ENCODE assay signal across 1 cellular context in the genomic region with DNA sequence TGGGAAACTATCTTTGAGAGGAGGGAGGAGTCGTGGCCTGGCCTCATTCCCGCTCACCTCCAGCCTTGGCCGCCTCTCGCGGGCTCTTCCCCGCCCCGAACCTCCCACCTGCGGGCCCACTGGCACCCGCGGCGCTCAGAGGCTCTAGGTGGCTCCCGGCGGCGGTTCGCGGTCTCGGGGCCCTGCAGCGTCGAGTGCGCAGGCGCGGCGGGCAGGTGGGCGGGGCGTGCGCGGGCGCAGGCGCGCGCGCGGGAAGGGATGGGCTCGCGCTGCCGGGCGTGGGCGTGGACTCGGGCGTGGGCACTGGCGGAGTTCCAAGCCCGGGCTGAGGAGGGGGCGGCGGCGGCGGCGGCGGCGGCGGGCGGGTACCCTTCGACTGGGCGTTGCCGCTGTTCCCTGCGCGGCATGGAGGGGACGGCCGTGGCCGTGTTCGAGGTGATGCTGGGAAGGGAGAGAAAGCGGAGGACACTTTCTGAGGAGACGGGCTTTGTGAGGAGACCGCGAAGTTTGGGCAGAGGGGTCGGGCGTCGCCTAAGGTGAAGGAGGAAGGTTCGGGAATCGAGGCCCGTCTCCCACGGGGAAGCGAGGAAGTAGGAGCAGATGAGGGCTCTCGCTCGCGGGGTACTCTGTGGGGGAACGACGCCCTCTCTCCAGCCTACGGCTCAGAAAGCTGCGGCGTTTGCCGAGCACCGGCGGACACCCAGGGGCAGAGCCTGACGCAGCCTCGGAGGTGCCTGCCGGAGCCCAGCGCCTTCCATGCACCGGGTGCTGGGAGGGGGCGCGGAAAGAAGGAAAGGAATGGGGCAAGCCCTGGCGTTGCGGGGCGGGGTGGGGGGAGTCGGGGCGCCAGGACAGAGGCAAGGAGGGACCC.
A peak's percentile ranks its signal among the peaks of the same experiment; 100 is the strongest.
TF ChIP-seq lines count a peak whose summit lies in the region.

No MANE protein-coding gene starts in this region.

TF ChIP-seq in HepG2, 621 proteins besides CTCF, POLR2A, EP300 and RAD21 (continued from another document and continues in another):
- TF ChIP-seq, protein P1, sequence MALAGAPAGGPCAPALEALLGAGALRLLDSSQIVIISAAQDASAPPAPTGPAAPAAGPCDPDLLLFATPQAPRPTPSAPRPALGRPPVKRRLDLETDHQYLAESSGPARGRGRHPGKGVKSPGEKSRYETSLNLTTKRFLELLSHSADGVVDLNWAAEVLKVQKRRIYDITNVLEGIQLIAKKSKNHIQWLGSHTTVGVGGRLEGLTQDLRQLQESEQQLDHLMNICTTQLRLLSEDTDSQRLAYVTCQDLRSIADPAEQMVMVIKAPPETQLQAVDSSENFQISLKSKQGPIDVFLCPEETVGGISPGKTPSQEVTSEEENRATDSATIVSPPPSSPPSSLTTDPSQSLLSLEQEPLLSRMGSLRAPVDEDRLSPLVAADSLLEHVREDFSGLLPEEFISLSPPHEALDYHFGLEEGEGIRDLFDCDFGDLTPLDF (CRISPR knock-in tag; IDR thresholded peaks at IDR 0.05): no peak; the same call in 1 of the 2 replicates
- TF ChIP-seq, protein P2, sequence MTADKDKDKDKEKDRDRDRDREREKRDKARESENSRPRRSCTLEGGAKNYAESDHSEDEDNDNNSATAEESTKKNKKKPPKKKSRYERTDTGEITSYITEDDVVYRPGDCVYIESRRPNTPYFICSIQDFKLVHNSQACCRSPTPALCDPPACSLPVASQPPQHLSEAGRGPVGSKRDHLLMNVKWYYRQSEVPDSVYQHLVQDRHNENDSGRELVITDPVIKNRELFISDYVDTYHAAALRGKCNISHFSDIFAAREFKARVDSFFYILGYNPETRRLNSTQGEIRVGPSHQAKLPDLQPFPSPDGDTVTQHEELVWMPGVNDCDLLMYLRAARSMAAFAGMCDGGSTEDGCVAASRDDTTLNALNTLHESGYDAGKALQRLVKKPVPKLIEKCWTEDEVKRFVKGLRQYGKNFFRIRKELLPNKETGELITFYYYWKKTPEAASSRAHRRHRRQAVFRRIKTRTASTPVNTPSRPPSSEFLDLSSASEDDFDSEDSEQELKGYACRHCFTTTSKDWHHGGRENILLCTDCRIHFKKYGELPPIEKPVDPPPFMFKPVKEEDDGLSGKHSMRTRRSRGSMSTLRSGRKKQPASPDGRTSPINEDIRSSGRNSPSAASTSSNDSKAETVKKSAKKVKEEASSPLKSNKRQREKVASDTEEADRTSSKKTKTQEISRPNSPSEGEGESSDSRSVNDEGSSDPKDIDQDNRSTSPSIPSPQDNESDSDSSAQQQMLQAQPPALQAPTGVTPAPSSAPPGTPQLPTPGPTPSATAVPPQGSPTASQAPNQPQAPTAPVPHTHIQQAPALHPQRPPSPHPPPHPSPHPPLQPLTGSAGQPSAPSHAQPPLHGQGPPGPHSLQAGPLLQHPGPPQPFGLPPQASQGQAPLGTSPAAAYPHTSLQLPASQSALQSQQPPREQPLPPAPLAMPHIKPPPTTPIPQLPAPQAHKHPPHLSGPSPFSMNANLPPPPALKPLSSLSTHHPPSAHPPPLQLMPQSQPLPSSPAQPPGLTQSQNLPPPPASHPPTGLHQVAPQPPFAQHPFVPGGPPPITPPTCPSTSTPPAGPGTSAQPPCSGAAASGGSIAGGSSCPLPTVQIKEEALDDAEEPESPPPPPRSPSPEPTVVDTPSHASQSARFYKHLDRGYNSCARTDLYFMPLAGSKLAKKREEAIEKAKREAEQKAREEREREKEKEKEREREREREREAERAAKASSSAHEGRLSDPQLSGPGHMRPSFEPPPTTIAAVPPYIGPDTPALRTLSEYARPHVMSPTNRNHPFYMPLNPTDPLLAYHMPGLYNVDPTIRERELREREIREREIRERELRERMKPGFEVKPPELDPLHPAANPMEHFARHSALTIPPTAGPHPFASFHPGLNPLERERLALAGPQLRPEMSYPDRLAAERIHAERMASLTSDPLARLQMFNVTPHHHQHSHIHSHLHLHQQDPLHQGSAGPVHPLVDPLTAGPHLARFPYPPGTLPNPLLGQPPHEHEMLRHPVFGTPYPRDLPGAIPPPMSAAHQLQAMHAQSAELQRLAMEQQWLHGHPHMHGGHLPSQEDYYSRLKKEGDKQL (CRISPR knock-in tag; IDR thresholded peaks at IDR 0.05; ENCODE audit: low read depth): peak; percentile 8; the same call in 1 of the 2 replicates
- TF ChIP-seq PRMT3 (CRISPR knock-in tag; IDR thresholded peaks at IDR 0.05; ENCODE audit: borderline replicate concordance, low read depth) (0 out of 2 replicates have a peak, but pooled peaks have one; percentile 36), ZNF644 (CRISPR knock-in tag; IDR thresholded peaks at IDR 0.05; ENCODE audit: low read depth) (no peak), ZNF792 (CRISPR knock-in tag; IDR thresholded peaks at IDR 0.05) (no peak; the same call in 1 of the 2 replicates), ZNF337 (CRISPR knock-in tag; IDR thresholded peaks at IDR 0.05; ENCODE audit: borderline replicate concordance, low read depth) (no peak), NFKB2 (CRISPR knock-in tag; IDR thresholded peaks at IDR 0.05; ENCODE audit: borderline replicate concordance) (peak; percentile 67; the same call in 1 of the 2 replicates), FLYWCH1 (CRISPR knock-in tag; IDR thresholded peaks at IDR 0.05) (no peak), ZNF782 (CRISPR knock-in tag; IDR thresholded peaks at IDR 0.05; ENCODE audit: borderline replicate concordance) (0 out of 2 replicates have a peak, but pooled peaks have one; percentile 58), ZNF292 (CRISPR knock-in tag; IDR thresholded peaks at IDR 0.05; ENCODE audit: borderline replicate concordance, low read depth) (no peak), NFIB (CRISPR knock-in tag; IDR thresholded peaks at IDR 0.05; ENCODE audit: borderline replicate concordance) (no peak), ZNF367 (CRISPR knock-in tag; IDR thresholded peaks at IDR 0.05; ENCODE audit: borderline replicate concordance) (no peak), RFXANK (CRISPR knock-in tag; IDR thresholded peaks at IDR 0.05) (no peak), HIVEP1 (CRISPR knock-in tag; IDR thresholded peaks at IDR 0.05) (no peak), AKAP8 (CRISPR knock-in tag; IDR thresholded peaks at IDR 0.05) (no peak), RBM39 (IDR thresholded peaks at IDR 0.05; ENCODE audit: low read depth, low read length, poor library complexity, severe bottlenecking) (no peak), PAWR (CRISPR knock-in tag; IDR thresholded peaks at IDR 0.05; ENCODE audit: borderline replicate concordance) (no peak), ZNF652 (CRISPR knock-in tag; IDR thresholded peaks at IDR 0.05; ENCODE audit: borderline replicate concordance, low read depth) (no peak), ZNF616 (CRISPR knock-in tag; IDR thresholded peaks at IDR 0.05; ENCODE audit: low read depth) (peak; percentile 86)
- TF ChIP-seq, protein P3, sequence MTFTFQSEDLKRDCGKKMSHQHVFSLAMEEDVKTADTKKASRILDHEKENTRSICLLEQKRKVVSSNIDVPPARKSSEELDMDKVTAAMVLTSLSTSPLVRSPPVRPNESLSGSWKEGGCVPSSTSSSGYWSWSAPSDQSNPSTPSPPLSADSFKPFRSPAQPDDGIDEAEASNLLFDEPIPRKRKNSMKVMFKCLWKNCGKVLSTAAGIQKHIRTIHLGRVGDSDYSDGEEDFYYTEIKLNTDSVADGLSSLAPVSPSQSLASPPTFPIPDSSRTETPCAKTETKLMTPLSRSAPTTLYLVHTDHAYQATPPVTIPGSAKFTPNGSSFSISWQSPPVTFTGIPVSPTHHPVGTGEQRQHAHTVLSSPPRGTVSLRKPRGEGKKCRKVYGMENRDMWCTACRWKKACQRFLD (CRISPR knock-in tag; IDR thresholded peaks at IDR 0.05; ENCODE audit: borderline replicate concordance): no peak
- TF ChIP-seq, protein P4, sequence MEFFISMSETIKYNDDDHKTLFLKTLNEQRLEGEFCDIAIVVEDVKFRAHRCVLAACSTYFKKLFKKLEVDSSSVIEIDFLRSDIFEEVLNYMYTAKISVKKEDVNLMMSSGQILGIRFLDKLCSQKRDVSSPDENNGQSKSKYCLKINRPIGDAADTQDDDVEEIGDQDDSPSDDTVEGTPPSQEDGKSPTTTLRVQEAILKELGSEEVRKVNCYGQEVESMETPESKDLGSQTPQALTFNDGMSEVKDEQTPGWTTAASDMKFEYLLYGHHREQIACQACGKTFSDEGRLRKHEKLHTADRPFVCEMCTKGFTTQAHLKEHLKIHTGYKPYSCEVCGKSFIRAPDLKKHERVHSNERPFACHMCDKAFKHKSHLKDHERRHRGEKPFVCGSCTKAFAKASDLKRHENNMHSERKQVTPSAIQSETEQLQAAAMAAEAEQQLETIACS (CRISPR knock-in tag; IDR thresholded peaks at IDR 0.05): peak; percentile 37; the same call in 1 of the 2 replicates
- TF ChIP-seq, protein P5, sequence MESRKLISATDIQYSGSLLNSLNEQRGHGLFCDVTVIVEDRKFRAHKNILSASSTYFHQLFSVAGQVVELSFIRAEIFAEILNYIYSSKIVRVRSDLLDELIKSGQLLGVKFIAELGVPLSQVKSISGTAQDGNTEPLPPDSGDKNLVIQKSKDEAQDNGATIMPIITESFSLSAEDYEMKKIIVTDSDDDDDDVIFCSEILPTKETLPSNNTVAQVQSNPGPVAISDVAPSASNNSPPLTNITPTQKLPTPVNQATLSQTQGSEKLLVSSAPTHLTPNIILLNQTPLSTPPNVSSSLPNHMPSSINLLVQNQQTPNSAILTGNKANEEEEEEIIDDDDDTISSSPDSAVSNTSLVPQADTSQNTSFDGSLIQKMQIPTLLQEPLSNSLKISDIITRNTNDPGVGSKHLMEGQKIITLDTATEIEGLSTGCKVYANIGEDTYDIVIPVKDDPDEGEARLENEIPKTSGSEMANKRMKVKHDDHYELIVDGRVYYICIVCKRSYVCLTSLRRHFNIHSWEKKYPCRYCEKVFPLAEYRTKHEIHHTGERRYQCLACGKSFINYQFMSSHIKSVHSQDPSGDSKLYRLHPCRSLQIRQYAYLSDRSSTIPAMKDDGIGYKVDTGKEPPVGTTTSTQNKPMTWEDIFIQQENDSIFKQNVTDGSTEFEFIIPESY (CRISPR knock-in tag; IDR thresholded peaks at IDR 0.05): no peak
- TF ChIP-seq, protein P6, sequence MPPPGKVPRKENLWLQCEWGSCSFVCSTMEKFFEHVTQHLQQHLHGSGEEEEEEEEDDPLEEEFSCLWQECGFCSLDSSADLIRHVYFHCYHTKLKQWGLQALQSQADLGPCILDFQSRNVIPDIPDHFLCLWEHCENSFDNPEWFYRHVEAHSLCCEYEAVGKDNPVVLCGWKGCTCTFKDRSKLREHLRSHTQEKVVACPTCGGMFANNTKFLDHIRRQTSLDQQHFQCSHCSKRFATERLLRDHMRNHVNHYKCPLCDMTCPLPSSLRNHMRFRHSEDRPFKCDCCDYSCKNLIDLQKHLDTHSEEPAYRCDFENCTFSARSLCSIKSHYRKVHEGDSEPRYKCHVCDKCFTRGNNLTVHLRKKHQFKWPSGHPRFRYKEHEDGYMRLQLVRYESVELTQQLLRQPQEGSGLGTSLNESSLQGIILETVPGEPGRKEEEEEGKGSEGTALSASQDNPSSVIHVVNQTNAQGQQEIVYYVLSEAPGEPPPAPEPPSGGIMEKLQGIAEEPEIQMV (CRISPR knock-in tag; IDR thresholded peaks at IDR 0.05; ENCODE audit: low read depth): no peak
- TF ChIP-seq, protein P7, sequence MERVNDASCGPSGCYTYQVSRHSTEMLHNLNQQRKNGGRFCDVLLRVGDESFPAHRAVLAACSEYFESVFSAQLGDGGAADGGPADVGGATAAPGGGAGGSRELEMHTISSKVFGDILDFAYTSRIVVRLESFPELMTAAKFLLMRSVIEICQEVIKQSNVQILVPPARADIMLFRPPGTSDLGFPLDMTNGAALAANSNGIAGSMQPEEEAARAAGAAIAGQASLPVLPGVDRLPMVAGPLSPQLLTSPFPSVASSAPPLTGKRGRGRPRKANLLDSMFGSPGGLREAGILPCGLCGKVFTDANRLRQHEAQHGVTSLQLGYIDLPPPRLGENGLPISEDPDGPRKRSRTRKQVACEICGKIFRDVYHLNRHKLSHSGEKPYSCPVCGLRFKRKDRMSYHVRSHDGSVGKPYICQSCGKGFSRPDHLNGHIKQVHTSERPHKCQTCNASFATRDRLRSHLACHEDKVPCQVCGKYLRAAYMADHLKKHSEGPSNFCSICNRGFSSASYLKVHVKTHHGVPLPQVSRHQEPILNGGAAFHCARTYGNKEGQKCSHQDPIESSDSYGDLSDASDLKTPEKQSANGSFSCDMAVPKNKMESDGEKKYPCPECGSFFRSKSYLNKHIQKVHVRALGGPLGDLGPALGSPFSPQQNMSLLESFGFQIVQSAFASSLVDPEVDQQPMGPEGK (CRISPR knock-in tag; IDR thresholded peaks at IDR 0.05): peak; percentile 38; the same call in 1 of the 2 replicates
- TF ChIP-seq, protein P8, sequence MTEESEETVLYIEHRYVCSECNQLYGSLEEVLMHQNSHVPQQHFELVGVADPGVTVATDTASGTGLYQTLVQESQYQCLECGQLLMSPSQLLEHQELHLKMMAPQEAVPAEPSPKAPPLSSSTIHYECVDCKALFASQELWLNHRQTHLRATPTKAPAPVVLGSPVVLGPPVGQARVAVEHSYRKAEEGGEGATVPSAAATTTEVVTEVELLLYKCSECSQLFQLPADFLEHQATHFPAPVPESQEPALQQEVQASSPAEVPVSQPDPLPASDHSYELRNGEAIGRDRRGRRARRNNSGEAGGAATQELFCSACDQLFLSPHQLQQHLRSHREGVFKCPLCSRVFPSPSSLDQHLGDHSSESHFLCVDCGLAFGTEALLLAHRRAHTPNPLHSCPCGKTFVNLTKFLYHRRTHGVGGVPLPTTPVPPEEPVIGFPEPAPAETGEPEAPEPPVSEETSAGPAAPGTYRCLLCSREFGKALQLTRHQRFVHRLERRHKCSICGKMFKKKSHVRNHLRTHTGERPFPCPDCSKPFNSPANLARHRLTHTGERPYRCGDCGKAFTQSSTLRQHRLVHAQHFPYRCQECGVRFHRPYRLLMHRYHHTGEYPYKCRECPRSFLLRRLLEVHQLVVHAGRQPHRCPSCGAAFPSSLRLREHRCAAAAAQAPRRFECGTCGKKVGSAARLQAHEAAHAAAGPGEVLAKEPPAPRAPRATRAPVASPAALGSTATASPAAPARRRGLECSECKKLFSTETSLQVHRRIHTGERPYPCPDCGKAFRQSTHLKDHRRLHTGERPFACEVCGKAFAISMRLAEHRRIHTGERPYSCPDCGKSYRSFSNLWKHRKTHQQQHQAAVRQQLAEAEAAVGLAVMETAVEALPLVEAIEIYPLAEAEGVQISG (CRISPR knock-in tag; IDR thresholded peaks at IDR 0.05): peak; percentile 33
- TF ChIP-seq, protein P9, sequence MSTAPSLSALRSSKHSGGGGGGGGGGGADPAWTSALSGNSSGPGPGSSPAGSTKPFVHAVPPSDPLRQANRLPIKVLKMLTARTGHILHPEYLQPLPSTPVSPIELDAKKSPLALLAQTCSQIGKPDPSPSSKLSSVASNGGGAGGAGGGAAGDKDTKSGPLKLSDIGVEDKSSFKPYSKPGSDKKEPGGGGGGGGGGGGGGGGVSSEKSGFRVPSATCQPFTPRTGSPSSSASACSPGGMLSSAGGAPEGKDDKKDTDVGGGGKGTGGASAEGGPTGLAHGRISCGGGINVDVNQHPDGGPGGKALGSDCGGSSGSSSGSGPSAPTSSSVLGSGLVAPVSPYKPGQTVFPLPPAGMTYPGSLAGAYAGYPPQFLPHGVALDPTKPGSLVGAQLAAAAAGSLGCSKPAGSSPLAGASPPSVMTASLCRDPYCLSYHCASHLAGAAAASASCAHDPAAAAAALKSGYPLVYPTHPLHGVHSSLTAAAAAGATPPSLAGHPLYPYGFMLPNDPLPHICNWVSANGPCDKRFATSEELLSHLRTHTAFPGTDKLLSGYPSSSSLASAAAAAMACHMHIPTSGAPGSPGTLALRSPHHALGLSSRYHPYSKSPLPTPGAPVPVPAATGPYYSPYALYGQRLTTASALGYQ (CRISPR knock-in tag; IDR thresholded peaks at IDR 0.05): no peak
- TF ChIP-seq, protein P10, sequence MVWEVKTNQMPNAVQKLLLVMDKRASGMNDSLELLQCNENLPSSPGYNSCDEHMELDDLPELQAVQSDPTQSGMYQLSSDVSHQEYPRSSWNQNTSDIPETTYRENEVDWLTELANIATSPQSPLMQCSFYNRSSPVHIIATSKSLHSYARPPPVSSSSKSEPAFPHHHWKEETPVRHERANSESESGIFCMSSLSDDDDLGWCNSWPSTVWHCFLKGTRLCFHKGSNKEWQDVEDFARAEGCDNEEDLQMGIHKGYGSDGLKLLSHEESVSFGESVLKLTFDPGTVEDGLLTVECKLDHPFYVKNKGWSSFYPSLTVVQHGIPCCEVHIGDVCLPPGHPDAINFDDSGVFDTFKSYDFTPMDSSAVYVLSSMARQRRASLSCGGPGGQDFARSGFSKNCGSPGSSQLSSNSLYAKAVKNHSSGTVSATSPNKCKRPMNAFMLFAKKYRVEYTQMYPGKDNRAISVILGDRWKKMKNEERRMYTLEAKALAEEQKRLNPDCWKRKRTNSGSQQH (CRISPR knock-in tag; IDR thresholded peaks at IDR 0.05; ENCODE audit: low read depth): no peak
